ENCODE assay signal across 12 cellular contexts in the genomic region with DNA sequence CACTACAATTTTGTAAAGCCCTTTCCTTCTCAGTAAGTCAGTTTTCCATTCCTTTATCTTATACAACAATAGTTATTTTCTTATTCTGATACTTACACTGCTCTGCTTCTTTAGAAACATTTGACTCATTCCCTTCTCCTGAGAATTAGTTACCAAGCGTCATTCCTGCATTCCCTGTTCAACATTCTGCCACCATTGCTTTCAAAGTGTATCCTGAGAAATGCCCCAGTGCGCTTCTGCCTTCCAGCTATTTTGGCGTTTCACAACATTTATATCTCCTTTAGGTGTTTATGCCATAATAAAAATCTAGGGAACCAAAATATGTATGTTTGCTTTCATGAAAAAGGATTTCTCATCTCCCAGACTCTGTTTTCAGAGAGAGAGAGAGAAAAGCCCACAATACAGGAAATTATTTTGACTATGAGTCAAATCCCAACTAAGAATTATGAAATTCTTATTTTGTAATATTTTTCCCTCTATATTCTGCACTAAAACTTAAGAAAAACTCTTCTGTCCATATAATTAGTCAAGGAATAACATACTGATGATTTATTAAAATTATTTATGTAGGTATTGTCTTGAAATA.
A peak's percentile ranks its signal among the peaks of the same experiment; 100 is the strongest.
DNase-seq lines count a peak whose midpoint lies in the region; ATAC-seq, FAIRE-seq and TF ChIP-seq lines count a peak whose summit lies in the region.
"Had no signal": no experiment of that assay in that cellular context is flagged by ENCODE, and none has a peak within 500 bp of the region (broad histone marks: within the 10 kb centered on the region; RNA-seq: fewer than 3 reads in every experiment).

No MANE protein-coding gene starts in this region.

- TF ChIP-seq POLR2A in A549 (IDR thresholded peaks at IDR 0.05; ENCODE audit: low read length), result no peak

- TF ChIP-seq EP300 in A549 (IDR thresholded peaks at IDR 0.05), result no peak

- CTCF ChIA-PET in A549 (lab: Yijun Ruan, JAX), result interaction anchor here (0.6 to 3.7 kb wide), 30 partner anchors 8 to 595 kb away, joined by 3 to 47 read pairs (median 4); partner anchors contain the start of gene RAP2B

- 70% methylated on average over 3 of the region's 3 CpGs for WGBS in A549 (ENCODE audit: missing lambda C conversion rate)

- H3K4me3 ChIP-seq in A549 (peak overlapping the region; percentile 43; the same call in 2 of the 3 replicates), astrocyte of the spinal cord (ENCODE audit: low read depth, low read length) (no peak overlapping the region)

- H3K4me3 Mint-ChIP-seq in activated naive CD8-positive, alpha-beta T cell treated with anti-CD3 and anti-CD28 coated beads for 36 hours, result no peak overlapping the region

- no peaks in the 10 kb centered on the region for H3K9me3 ChIP-seq in A549
- H3K9me3 ChIP-seq: BLaER1 treated with 17β-estradiol and CSF1 and Interleukin-3, amounts not matched to agents 10 nM and 100 nM; psoas muscle; tibial artery had no signal

- H3K36me3 Mint-ChIP-seq in activated naive CD8-positive, alpha-beta T cell treated with anti-CD3 and anti-CD28 coated beads for 36 hours, result no peaks in the 10 kb centered on the region

- no peak for TF ChIP-seq CTCF in A549 (IDR thresholded peaks at IDR 0.05)
- TF ChIP-seq CTCF in astrocyte of the spinal cord (IDR thresholded peaks at IDR 0.05; ENCODE audit: low read depth, low read length), result no peak

- no peaks in the 10 kb centered on the region for H3K9me3 Mint-ChIP-seq in activated naive CD8-positive, alpha-beta T cell treated with anti-CD3 and anti-CD28 coated beads for 36 hours

- peak overlapping the region; percentile 80 to 86 for H3K27ac ChIP-seq in A549
- H3K27ac ChIP-seq: psoas muscle, VCaP had no signal

- ATAC-seq in A549, result 0 out of 6 replicates have a peak, but pooled peaks have one; percentile 21 to 62
- no peak for ATAC-seq in GM18517 (IDR thresholded peaks at IDR 0.05; ENCODE audit: unreplicated experiment)

- H3K4me2 ChIP-seq in A549, result peak overlapping the region; percentile 74

- TF ChIP-seq RAD21 in A549 (conservative IDR thresholded peaks at IDR 0.05 in 1 of 2, IDR thresholded peaks at IDR 0.05 in 1 of 2), result no peak

- peaks cover 5% of the 10 kb centered on the region for H3K27me3 Mint-ChIP-seq in activated naive CD8-positive, alpha-beta T cell treated with anti-CD3 and anti-CD28 coated beads for 36 hours

- no peak overlapping the region for H3K27ac Mint-ChIP-seq in activated naive CD8-positive, alpha-beta T cell treated with anti-CD3 and anti-CD28 coated beads for 36 hours

- peaks cover 20% of the 10 kb centered on the region for H3K4me1 ChIP-seq in A549
- H3K4me1 ChIP-seq: psoas muscle had no signal

- in situ Hi-C loops in astrocyte of the spinal cord (cut with HindIII; ENCODE audit: low sequenced_read_pairs), result no loop called here

- H3K4me1 Mint-ChIP-seq in activated naive CD8-positive, alpha-beta T cell treated with anti-CD3 and anti-CD28 coated beads for 36 hours, result no peaks in the 10 kb centered on the region

- DNase-seq in A549 (ENCODE audit: low read depth in 1 of 2, low spot score in 1 of 2) (no peak), HCEC 1CT (peak; percentile 55), astrocyte of the spinal cord (ENCODE audit: low read depth, low spot score) (peak; percentile 41), hepatic stellate cell (ENCODE audit: low spot score) (peak; percentile 56), dedifferentiated amniotic fluid mesenchymal stem cell (ENCODE audit: extremely low spot score) (no peak)
- no peak for DNase-seq in activated naive CD8-positive, alpha-beta T cell treated with anti-CD3 and anti-CD28 coated beads for 36 hours
- DNase-seq in stimulated activated CD4-positive, alpha-beta T cell treated with anti-CD3 and anti-CD28 coated beads, Interleukin-2, amount 100 ng/mL, for 48 hours, result no peak
- DNase-seq: psoas muscle had no signal

- POLR2A ChIA-PET in A549 (lab: Yijun Ruan, JAX), result interaction anchor here (0.6 to 2.3 kb wide), 3 partner anchors 117 to 125 kb away, joined by 3 to 71 read pairs (median 22); partner anchors contain the start of gene RAP2B

- FAIRE-seq in A549 (lab: Jason Lieb, UNC), result no peak

TF ChIP-seq in A549, 52 proteins besides CTCF, POLR2A, EP300 and RAD21:
- TF ChIP-seq ZSCAN20 (CRISPR knock-in tag; IDR thresholded peaks at IDR 0.05) (no peak), MYC (IDR thresholded peaks at IDR 0.05; ENCODE audit: borderline replicate concordance, low read length) (no peak), POLR2AphosphoS2 (conservative IDR thresholded peaks at IDR 0.05; ENCODE audit: low read length) (no peak), CBX8 (IDR thresholded peaks at IDR 0.05) (no peak), HES2 (IDR thresholded peaks at IDR 0.05) (no peak), HOXB5 (CRISPR knock-in tag; IDR thresholded peaks at IDR 0.05) (no peak), SMC3 (IDR thresholded peaks at IDR 0.05) (no peak), MAFK (IDR thresholded peaks at IDR 0.05; ENCODE audit: partially characterized antibody) (no peak), TFCP2L1 (CRISPR knock-in tag; IDR thresholded peaks at IDR 0.05) (no peak), JUNB (IDR thresholded peaks at IDR 0.05) (no peak), FOSL2 (IDR thresholded peaks at IDR 0.05) (no peak), FOSL2 (CRISPR knock-in tag; IDR thresholded peaks at IDR 0.05) (no peak), NFE2L2 (conservative IDR thresholded peaks at IDR 0.05; ENCODE audit: low read length) (no peak)

Comparison
In these comparisons a context has a peak if more than half of its experiments do, and no peak if none do; other contexts are left out.
1. DNase-seq: peak in HCEC 1CT (single experiment), astrocyte of the spinal cord (single experiment) and hepatic stellate cell (single experiment); none in A549 (0 of 2), activated naive CD8-positive, alpha-beta T cell treated with anti-CD3 and anti-CD28 coated beads for 36 hours (single experiment), stimulated activated CD4-positive, alpha-beta T cell treated with anti-CD3 and anti-CD28 coated beads, Interleukin-2, amount 100 ng/mL, for 48 hours (0 of 2) and dedifferentiated amniotic fluid mesenchymal stem cell (single experiment).